4 cellular contexts compared by ENCODE assay signal in genomic region chr9:110358992-110359391, GRCh38. TPM values are rescaled to one million over a fixed set of nuclear protein-coding genes. Genes with fewer than 3 reads are reported as not detected.
"Had no signal": no experiment of that assay in that cellular context is flagged by ENCODE, and none has a peak within 500 bp of the region (broad histone marks: within the 10 kb centered on the region; RNA-seq: fewer than 3 reads in every experiment).

No MANE protein-coding gene starts in this region.

RNA-seq across cellular contexts. Expression of gene TXNDC8, which starts 21.3 kb away (rescaled TPM):
- total RNA-seq: LHCN-M2, M059J, MCF 10A, NCI-H460 had no signal
